ENCODE assay signal across 17 cellular contexts in genomic region chr6:130724089-130724488, GRCh38.
"Had no signal": no experiment of that assay in that cellular context is flagged by ENCODE, and none has a peak within 500 bp of the region (broad histone marks: within the 10 kb centered on the region; RNA-seq: fewer than 3 reads in every experiment).

No MANE protein-coding gene starts in this region.

- H3K36me3 ChIP-seq: ascending aorta, lower lobe of right lung, tibial nerve had no signal

- H3K4me3 ChIP-seq: ascending aorta, lower lobe of right lung, SK-N-MC, tibial nerve had no signal

- DNase-seq: activated CD4-positive, alpha-beta T cell treated with anti-CD3 and anti-CD28 coated beads, Interleukin-2, amount 10 ng/mL, durations not matched to agents 7 days and 5 days; activated naive CD4-positive, alpha-beta T cell treated with Interleukin-2 at 50 U/mL for 16 hours; effector CD8-positive, alpha-beta T cell; foreskin fibroblast; hypothalamus; lower lobe of right lung; nephron progenitor cell; occipital lobe; retina; stimulated activated naive CD4-positive, alpha-beta T cell had no signal

- ATAC-seq: lower lobe of right lung, WTC11 had no signal

- H3K27me3 ChIP-seq: ascending aorta, tibial nerve had no signal

- H3K4me3 Mint-ChIP-seq: activated CD4-positive, alpha-beta T cell treated with anti-CD3 and anti-CD28 coated beads, Interleukin-2, amount 10 ng/mL, durations not matched to agents 7 days and 5 days; dendritic cell treated with granulocyte-macrophage colony-stimulating factor and Interleukin-4, amounts not matched to agents 40 ng/mL and 50 ng/mL, for 4 days; mesothelial cell of epicardium; nephron progenitor cell; T-helper 2 cell treated with Interferon-gamma antibody and Interleukin-4, amounts not matched to agents 5 μg/mL and 100 μg/mL, for 36 hours; WTC11 had no signal

- H3K9me3 Mint-ChIP-seq: dendritic cell treated with granulocyte-macrophage colony-stimulating factor and Interleukin-4, amounts not matched to agents 40 ng/mL and 50 ng/mL, for 4 days had no signal

- H3K27ac ChIP-seq: ascending aorta, lower lobe of right lung, SK-N-MC, tibial nerve had no signal

- H3K4me1 Mint-ChIP-seq: nephron progenitor cell, WTC11 had no signal

- H3K9me3 ChIP-seq: ascending aorta, lower lobe of right lung had no signal

- H3K27me3 Mint-ChIP-seq: activated CD4-positive, alpha-beta T cell treated with anti-CD3 and anti-CD28 coated beads, Interleukin-2, amount 10 ng/mL, durations not matched to agents 7 days and 5 days had no signal

- H3K27ac Mint-ChIP-seq: activated CD4-positive, alpha-beta T cell treated with anti-CD3 and anti-CD28 coated beads, Interleukin-2, amount 10 ng/mL, durations not matched to agents 7 days and 5 days; dendritic cell treated with granulocyte-macrophage colony-stimulating factor and Interleukin-4, amounts not matched to agents 40 ng/mL and 50 ng/mL, for 4 days; mesothelial cell of epicardium; nephron progenitor cell; T-helper 2 cell treated with Interferon-gamma antibody and Interleukin-4, amounts not matched to agents 5 μg/mL and 100 μg/mL, for 36 hours had no signal
